ENCODE assay signal across 9 cellular contexts in the genomic region with DNA sequence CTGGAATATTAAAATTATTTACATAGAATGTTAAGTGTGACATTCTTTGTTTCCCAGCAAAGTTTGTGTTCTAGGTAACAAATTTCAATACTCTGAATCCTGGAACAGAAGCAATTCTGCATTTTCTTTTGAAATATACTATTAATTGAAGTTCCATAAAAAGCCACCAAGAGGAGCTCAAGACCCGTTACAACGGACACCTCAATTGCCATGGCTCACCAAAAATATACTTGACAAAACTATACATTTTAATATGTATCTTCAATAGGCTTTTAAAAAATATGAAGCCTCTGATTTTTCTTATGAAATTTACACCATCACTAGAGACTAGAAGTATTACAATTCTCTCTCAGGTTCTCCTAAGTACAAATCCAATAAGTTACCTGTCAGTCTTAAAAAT.
DNase-seq lines count a peak whose midpoint lies in the region; ATAC-seq, FAIRE-seq and TF ChIP-seq lines count a peak whose summit lies in the region.
"Had no signal": no experiment of that assay in that cellular context is flagged by ENCODE, and none has a peak within 500 bp of the region (broad histone marks: within the 10 kb centered on the region; RNA-seq: fewer than 3 reads in every experiment).

No MANE protein-coding gene starts in this region.

- DNase-seq in cardiac muscle cell (ENCODE audit: low read depth in 1 of 2, low spot score in 1 of 2) = peak; percentile 3 to 41
- DNase-seq in right cardiac atrium = no peak
- peak; percentile 59 for DNase-seq in RKO (ENCODE audit: low spot score)
- peak; percentile 53 for DNase-seq in fibroblast of pulmonary artery (ENCODE audit: low read depth)
- peak; percentile 7 for DNase-seq in urothelium cell line (ENCODE audit: low spot score)
- DNase-seq in NCI-H1436 (lab: John Stamatoyannopoulos, UW) = no peak
- DNase-seq in hepatic stellate cell (ENCODE audit: low spot score) = no peak
- no peak for DNase-seq in SHP77 (lab: John Stamatoyannopoulos, UW)

- H3K36me3 ChIP-seq in cardiac muscle cell = peaks cover 4% of the 10 kb centered on the region

- intact Hi-C loops in right cardiac atrium (cut with DNase I) = no loop called here

- H3K27ac ChIP-seq in cardiac muscle cell (no peak overlapping the region), right cardiac atrium (ENCODE audit: low read length) (no peak overlapping the region)

- H3K4me3 ChIP-seq in cardiac muscle cell (no peak overlapping the region), right cardiac atrium (ENCODE audit: low read length) (no peak overlapping the region), fibroblast of pulmonary artery (replicated peaks; ENCODE audit: low read depth, low read length) (no peak overlapping the region)

- H3K9me3 ChIP-seq in cardiac muscle cell (ENCODE audit: low read depth) (no peaks in the 10 kb centered on the region), right cardiac atrium (ENCODE audit: control insufficient read depth, low read length) (no peaks in the 10 kb centered on the region)

- peaks cover 10% of the 10 kb centered on the region for H3K4me1 ChIP-seq in cardiac muscle cell (ENCODE audit: low read depth)
- H3K4me1 ChIP-seq in right cardiac atrium (ENCODE audit: control insufficient read depth, insufficient read depth, low read length) = peaks cover 2% of the 10 kb centered on the region

- no peak for FAIRE-seq in urothelium cell line (lab: Jason Lieb, UNC)

- ATAC-seq in right cardiac atrium = no peak
- ATAC-seq: naive thymus-derived CD8-positive, alpha-beta T cell had no signal

- 7% methylated on average over 2 of the region's 2 CpGs for WGBS in right cardiac atrium

- no peaks in the 10 kb centered on the region for H3K27me3 ChIP-seq in cardiac muscle cell
- no peaks in the 10 kb centered on the region for H3K27me3 ChIP-seq in right cardiac atrium (ENCODE audit: control insufficient read depth, insufficient read depth)

- TF ChIP-seq CTCF in cardiac muscle cell (IDR thresholded peaks at IDR 0.05; ENCODE audit: low read depth, low read length) (peak; percentile 34), fibroblast of pulmonary artery (IDR thresholded peaks at IDR 0.05; ENCODE audit: low read length, missing control alignments) (peak; percentile 39)

Comparison
In these comparisons a context has a peak if more than half of its experiments do, and no peak if none do; other contexts are left out.
1. DNase-seq: peak in cardiac muscle cell (2 of 2), RKO (single experiment), fibroblast of pulmonary artery (single experiment) and urothelium cell line (single experiment); none in right cardiac atrium (0 of 3), NCI-H1436 (single experiment), hepatic stellate cell (single experiment) and SHP77 (0 of 2).